In genomic region chr1:95003433-95003738, GRCh38 we compare ENCODE assay signal across 23 cellular contexts.
DNase-seq lines count a peak whose midpoint lies in the region; ATAC-seq, FAIRE-seq and TF ChIP-seq lines count a peak whose summit lies in the region.
"Had no signal": no experiment of that assay in that cellular context is flagged by ENCODE, and none has a peak within 500 bp of the region (broad histone marks: within the 10 kb centered on the region; RNA-seq: fewer than 3 reads in every experiment).

No MANE protein-coding gene starts in this region.

- no peaks in the 10 kb centered on the region for H3K27me3 Mint-ChIP-seq in astrocyte (ENCODE audit: low read depth, unreplicated experiment)
- no peaks in the 10 kb centered on the region for H3K27me3 Mint-ChIP-seq in activated T-helper 17 cell treated with anti-CD3 and anti-CD28 coated beads, Interleukin-2, amount 50 U/mL, for 72 hours
- no peaks in the 10 kb centered on the region for H3K27me3 Mint-ChIP-seq in CD4-positive, alpha-beta T cell
- H3K27me3 Mint-ChIP-seq: central memory CD8-positive, alpha-beta T cell; effector memory CD8-positive, alpha-beta T cell; T-cell had no signal

- no peak overlapping the region for H2BK15ac ChIP-seq in mesenchymal stem cell (ENCODE audit: low read depth, poor library complexity, severe bottlenecking)

- H3K18ac ChIP-seq in mesenchymal stem cell (ENCODE audit: low read depth in 1 of 2, low read length in 2 of 2), result no peak overlapping the region

- no peak overlapping the region for H3K9ac ChIP-seq in HCT116 (ENCODE audit: low read length)
- no peak overlapping the region for H3K9ac ChIP-seq in astrocyte (ENCODE audit: low read length)
- no peak overlapping the region for H3K9ac ChIP-seq in mesenchymal stem cell (ENCODE audit: low read length)
- H3K9ac ChIP-seq: neural progenitor cell had no signal

- no peak overlapping the region for H3K4ac ChIP-seq in mesenchymal stem cell (ENCODE audit: low read depth in 1 of 2, low read length in 2 of 2)

- H4K20me1 ChIP-seq in HCT116 (ENCODE audit: insufficient read depth) (no peaks in the 10 kb centered on the region), astrocyte (ENCODE audit: insufficient read depth, low read length) (no peaks in the 10 kb centered on the region)

- RAD21 ChIA-PET in HCT116 (lab: Charles Lee; ENCODE audit: low non-redundant PET in 1 of 2, low total read pairs in 2 of 2, uncharacterized antibody in 2 of 2, unreplicated experiment in 2 of 2), result no interaction called here

- CTCF ChIA-PET in A673 (lab: Charles Lee) (interaction anchor here (0.7 to 1.8 kb wide), 2 partner anchors 38 to 40 kb away, joined by 5 to 12 read pairs; no protein-coding TSS in a partner anchor), HCT116 (lab: Charles Lee) (no interaction called here)
- CTCF ChIA-PET in CD4-positive, alpha-beta T cell (lab: Charles Lee), result no interaction called here

- H2BK120ac ChIP-seq in mesenchymal stem cell (ENCODE audit: low read depth, low read length), result no peak overlapping the region

- peaks cover 6% of the 10 kb centered on the region for H3K79me1 ChIP-seq in mesenchymal stem cell (replicated peaks; ENCODE audit: low read length, poor library complexity, severe bottlenecking)

- no peak for TF ChIP-seq CTCF in A673 (conservative IDR thresholded peaks at IDR 0.05; ENCODE audit: low read depth, low read length)
- no peak for TF ChIP-seq CTCF in HCT116 (IDR thresholded peaks at IDR 0.05 in 2 of 3, conservative IDR thresholded peaks at IDR 0.05 in 1 of 3; ENCODE audit: borderline replicate concordance in 1 of 3, insufficient read depth in 1 of 3, low read depth in 2 of 3, low read length in 2 of 3)
- no peak for TF ChIP-seq CTCF in astrocyte (IDR thresholded peaks at IDR 0.05; ENCODE audit: insufficient read depth, low read depth, low read length)
- no peak for TF ChIP-seq CTCF in CD4-positive, alpha-beta T cell (IDR thresholded peaks at IDR 0.05)

- peaks cover 28% of the 10 kb centered on the region for H3K4me1 Mint-ChIP-seq in astrocyte (ENCODE audit: low read depth, unreplicated experiment)
- no peaks in the 10 kb centered on the region for H3K4me1 Mint-ChIP-seq in activated T-helper 17 cell treated with anti-CD3 and anti-CD28 coated beads, Interleukin-2, amount 50 U/mL, for 72 hours
- H3K4me1 Mint-ChIP-seq in CD4-positive, alpha-beta T cell (ENCODE audit: low read depth), result no peaks in the 10 kb centered on the region
- H3K4me1 Mint-ChIP-seq: central memory CD8-positive, alpha-beta T cell; T-cell had no signal

- H2BK5ac ChIP-seq in mesenchymal stem cell (ENCODE audit: low read depth, low read length, poor library complexity, severe bottlenecking), result no peak overlapping the region

- H4K91ac ChIP-seq in mesenchymal stem cell (ENCODE audit: low read length), result no peak overlapping the region

- H3K4me3 ChIP-seq in A673 (ENCODE audit: low read depth, low read length, poor library complexity, severe bottlenecking) (peak overlapping the region; percentile 1), HCT116 (replicated peaks in 1 of 2; ENCODE audit: low read depth in 1 of 2, low read length in 2 of 2) (no peak overlapping the region), astrocyte (ENCODE audit: insufficient read depth, low read depth, low read length) (no peak overlapping the region), mesenchymal stem cell (ENCODE audit: insufficient read depth in 1 of 2, low read depth in 1 of 2, low read length in 2 of 2) (no peak overlapping the region)
- H3K4me3 ChIP-seq: neural progenitor cell had no signal

- H3K4me2 ChIP-seq in HCT116 (ENCODE audit: low read length), result peak overlapping the region; percentile 20
- H3K4me2 ChIP-seq in astrocyte (ENCODE audit: low read length), result peak overlapping the region; percentile 13
- H3K4me2 ChIP-seq in mesenchymal stem cell (ENCODE audit: low read length, poor library complexity, severe bottlenecking), result no peak overlapping the region
- H3K4me2 ChIP-seq: neural progenitor cell had no signal

- peak overlapping the region; percentile 47 for H3K27ac Mint-ChIP-seq in astrocyte (ENCODE audit: unreplicated experiment)
- no peak overlapping the region for H3K27ac Mint-ChIP-seq in activated T-helper 17 cell treated with anti-CD3 and anti-CD28 coated beads, Interleukin-2, amount 50 U/mL, for 72 hours
- H3K27ac Mint-ChIP-seq in CD4-positive, alpha-beta T cell, result no peak overlapping the region
- H3K27ac Mint-ChIP-seq: CD8-positive, alpha-beta T cell; effector memory CD8-positive, alpha-beta T cell; T-cell had no signal

- no peak overlapping the region for H3K23ac ChIP-seq in mesenchymal stem cell (ENCODE audit: low read length in 2 of 2)

- no peak overlapping the region for H4K8ac ChIP-seq in mesenchymal stem cell (ENCODE audit: low read length)

- no peak for ATAC-seq in HCT116
- ATAC-seq in activated T-helper 17 cell treated with anti-CD3 and anti-CD28 coated beads, Interleukin-2, amount 50 U/mL, for 72 hours (replicated peaks), result no peak
- no peak for ATAC-seq in CD4-positive, alpha-beta T cell (ENCODE audit: poor library complexity)
- ATAC-seq: CD8-positive, alpha-beta T cell; effector memory CD8-positive, alpha-beta T cell; T-cell had no signal

- TF ChIP-seq POLR2A in HCT116 (IDR thresholded peaks at IDR 0.05; ENCODE audit: borderline replicate concordance, extremely low read depth, insufficient read depth, insufficient read length) (no peak), GM12892 (IDR thresholded peaks at IDR 0.05; ENCODE audit: low read depth, low read length) (no peak)

- DNase-seq in A673 (ENCODE audit: low spot score), result no peak
- no peak for DNase-seq in HCT116 (ENCODE audit: low read depth, low spot score)
- no peak for DNase-seq in astrocyte (ENCODE audit: low read depth)
- DNase-seq in mesenchymal stem cell, result peak; percentile 67
- no peak for DNase-seq in GM12892 (ENCODE audit: insufficient read length)
- DNase-seq in GF-D8 (lab: John Stamatoyannopoulos, UW), result no peak
- no peak for DNase-seq in CD4-positive, alpha-beta T cell
- DNase-seq: activated CD4-positive, alpha-beta T cell treated with anti-CD3 and anti-CD28 coated beads, Interleukin-2, amount 50 U/mL, for 1 hour; activated CD8-positive, alpha-beta memory T cell treated with anti-CD3 and anti-CD28 coated beads, Interleukin-2, amount 50 U/mL, for 48 hours; activated naive CD4-positive, alpha-beta T cell; CD8-positive, alpha-beta T cell; effector memory CD8-positive, alpha-beta T cell; hippocampal formation; NCI-H187; NCI-H345; stimulated activated naive CD4-positive, alpha-beta T cell; T-cell; trophoblast cell had no signal

- H3K4me3 Mint-ChIP-seq in astrocyte (ENCODE audit: unreplicated experiment), result no peak overlapping the region
- H3K4me3 Mint-ChIP-seq in activated T-helper 17 cell treated with anti-CD3 and anti-CD28 coated beads, Interleukin-2, amount 50 U/mL, for 72 hours, result no peak overlapping the region
- H3K4me3 Mint-ChIP-seq in CD4-positive, alpha-beta T cell, result no peak overlapping the region
- H3K4me3 Mint-ChIP-seq: CD8-positive, alpha-beta T cell; central memory CD8-positive, alpha-beta T cell; effector memory CD8-positive, alpha-beta T cell; T-cell had no signal

- intact Hi-C loops in A673 (cut with micrococcal nuclease; ENCODE audit: unreplicated experiment) (loop anchor here (5.0 kb wide), 1 partner anchor 76 kb away; the partner anchor contains the start of gene CNN3), HCT116 (cut with micrococcal nuclease) (no loop called here)
- intact Hi-C loops in CD4-positive, alpha-beta T cell (cut with DNase I, micrococcal nuclease), result no loop called here

- BruUV-seq in A673 (replicated peaks; lab: Mats Ljungman, UMichigan) (no TSS peak), HCT116 (replicated peaks; lab: Mats Ljungman, UMichigan) (no TSS peak)

- no peaks in the 10 kb centered on the region for H3K36me3 ChIP-seq in A673 (ENCODE audit: insufficient read depth, low read length, poor library complexity, severe bottlenecking)
- H3K36me3 ChIP-seq in HCT116 (ENCODE audit: control insufficient read depth in 1 of 2, insufficient read depth in 2 of 2, low read length in 2 of 2), result no peaks in the 10 kb centered on the region
- no peaks in the 10 kb centered on the region for H3K36me3 ChIP-seq in astrocyte (ENCODE audit: insufficient read depth, low read length)
- H3K36me3 ChIP-seq in mesenchymal stem cell (ENCODE audit: control insufficient read depth in 1 of 2, insufficient read depth in 2 of 2, low read depth in 1 of 2, low read length in 2 of 2), result no peaks in the 10 kb centered on the region
- H3K36me3 ChIP-seq: neural progenitor cell had no signal

- no peak for FAIRE-seq in astrocyte (lab: Jason Lieb, UNC)
- FAIRE-seq in GM12892 (lab: Jason Lieb, UNC), result no peak
- FAIRE-seq: keratinocyte had no signal

- H3K4me1 ChIP-seq in A673 (ENCODE audit: insufficient read depth, low read length, poor library complexity, severe bottlenecking), result peaks cover 58% of the 10 kb centered on the region
- H3K4me1 ChIP-seq in HCT116 (ENCODE audit: control insufficient read depth in 1 of 2, insufficient read depth in 2 of 2, low read length in 2 of 2), result peaks cover 3 to 18% of the 10 kb centered on the region in 2 experiments; a peak in 3 of 4 replicates
- peaks cover 12% of the 10 kb centered on the region for H3K4me1 ChIP-seq in astrocyte (ENCODE audit: insufficient read depth, low read length)
- H3K4me1 ChIP-seq in mesenchymal stem cell (ENCODE audit: control insufficient read depth, insufficient read depth, low read depth, low read length), result peaks cover 5% of the 10 kb centered on the region

- H2AFZ ChIP-seq in HCT116 (ENCODE audit: low read depth, low read length, poor library complexity, severe bottlenecking) (no peak overlapping the region), astrocyte (ENCODE audit: low read depth, low read length) (no peak overlapping the region), mesenchymal stem cell (ENCODE audit: low read depth, low read length) (no peak overlapping the region)

- H3K27ac ChIP-seq in A673 (ENCODE audit: low read depth, low read length, poor library complexity, severe bottlenecking) (peak overlapping the region; percentile 82), HCT116 (ENCODE audit: low read depth, low read length) (no peak overlapping the region), astrocyte (ENCODE audit: low read depth, low read length) (no peak overlapping the region), mesenchymal stem cell (ENCODE audit: low read length, poor library complexity, severe bottlenecking) (no peak overlapping the region)
- no peak overlapping the region for H3K27ac ChIP-seq in CD4-positive, alpha-beta T cell (ENCODE audit: low read depth, low read length)
- H3K27ac ChIP-seq: neural progenitor cell had no signal

- H3K14ac ChIP-seq in mesenchymal stem cell (ENCODE audit: low read length in 2 of 2), result no peak overlapping the region

- 22% methylated on average over 4 of the region's 4 CpGs for WGBS in mesenchymal stem cell

- peaks cover 8% of the 10 kb centered on the region for H3K36me3 Mint-ChIP-seq in astrocyte (ENCODE audit: low read depth, unreplicated experiment)
- no peaks in the 10 kb centered on the region for H3K36me3 Mint-ChIP-seq in activated T-helper 17 cell treated with anti-CD3 and anti-CD28 coated beads, Interleukin-2, amount 50 U/mL, for 72 hours (ENCODE audit: low read depth)
- H3K36me3 Mint-ChIP-seq in CD4-positive, alpha-beta T cell (ENCODE audit: low read depth), result no peaks in the 10 kb centered on the region
- H3K36me3 Mint-ChIP-seq: CD8-positive, alpha-beta T cell; mesothelial cell of epicardium; neural progenitor cell had no signal

- no peaks in the 10 kb centered on the region for H3K9me3 Mint-ChIP-seq in astrocyte (ENCODE audit: unreplicated experiment)
- no peaks in the 10 kb centered on the region for H3K9me3 Mint-ChIP-seq in activated T-helper 17 cell treated with anti-CD3 and anti-CD28 coated beads, Interleukin-2, amount 50 U/mL, for 72 hours
- H3K9me3 Mint-ChIP-seq in CD4-positive, alpha-beta T cell, result no peaks in the 10 kb centered on the region
- H3K9me3 Mint-ChIP-seq: CD8-positive, alpha-beta T cell; central memory CD8-positive, alpha-beta T cell; effector memory CD8-positive, alpha-beta T cell; mesothelial cell of epicardium; T-cell had no signal

- H2BK12ac ChIP-seq in mesenchymal stem cell (ENCODE audit: low read length in 2 of 2), result no peak overlapping the region

- no peak for TF ChIP-seq RAD21 in HCT116 (IDR thresholded peaks at IDR 0.05; ENCODE audit: low read depth)

- H3K9me2 ChIP-seq in HCT116 (ENCODE audit: insufficient read depth), result no peaks in the 10 kb centered on the region

- POLR2A ChIA-PET in A673 (lab: Charles Lee; ENCODE audit: low non-redundant PET) (no interaction called here), HCT116 (lab: Charles Lee) (no interaction called here)
- POLR2A ChIA-PET in CD4-positive, alpha-beta T cell (lab: Charles Lee), result no interaction called here

- H3K79me2 ChIP-seq in HCT116 (ENCODE audit: insufficient read depth, low read length), result no peaks in the 10 kb centered on the region
- H3K79me2 ChIP-seq in astrocyte (ENCODE audit: insufficient read depth, low read length), result no peaks in the 10 kb centered on the region

- no peak overlapping the region for H2AK5ac ChIP-seq in mesenchymal stem cell (ENCODE audit: low read length, severe bottlenecking)

- no peaks in the 10 kb centered on the region for H3K9me3 ChIP-seq in A673 (ENCODE audit: low read depth, low read length, poor library complexity, severe bottlenecking)
- H3K9me3 ChIP-seq in HCT116 (ENCODE audit: control insufficient read depth in 1 of 2, insufficient read depth in 1 of 2, low read depth in 1 of 2, low read length in 2 of 2), result no peaks in the 10 kb centered on the region
- no peaks in the 10 kb centered on the region for H3K9me3 ChIP-seq in astrocyte (ENCODE audit: insufficient read depth, low read depth, low read length)
- H3K9me3 ChIP-seq in mesenchymal stem cell (ENCODE audit: control insufficient read depth, low read length), result no peaks in the 10 kb centered on the region
- H3K9me3 ChIP-seq in CD4-positive, alpha-beta T cell (ENCODE audit: control insufficient read depth, low read length), result no peaks in the 10 kb centered on the region

- H3K27me3 ChIP-seq in A673 (replicated peaks; ENCODE audit: insufficient read depth, low read depth, low read length, poor library complexity), result no peaks in the 10 kb centered on the region
- no peaks in the 10 kb centered on the region for H3K27me3 ChIP-seq in HCT116 (ENCODE audit: insufficient read depth, low read length)
- no peaks in the 10 kb centered on the region for H3K27me3 ChIP-seq in astrocyte (ENCODE audit: insufficient read depth, low read length)
- no peaks in the 10 kb centered on the region for H3K27me3 ChIP-seq in mesenchymal stem cell (ENCODE audit: control insufficient read depth in 1 of 2, insufficient read depth in 1 of 2, low read length in 2 of 2)
- no peaks in the 10 kb centered on the region for H3K27me3 ChIP-seq in CD4-positive, alpha-beta T cell (ENCODE audit: control insufficient read depth, insufficient read depth, low read length)
- H3K27me3 ChIP-seq: neural progenitor cell had no signal
